ENCODE assay signal across 8 cellular contexts in genomic region chr12:121803861-121804416, GRCh38. TPM values are rescaled to one million over a fixed set of nuclear protein-coding genes. Genes with fewer than 3 reads are reported as not detected.
DNase-seq lines count a peak whose midpoint lies in the region; ATAC-seq and TF ChIP-seq lines count a peak whose summit lies in the region.

Gene SETD1B, plus strand, starts transcription at chr12:121804009. Its CDS starts 729 bp downstream, at chr12:121804738.

- H3K18ac ChIP-seq in trophoblast cell (ENCODE audit: low read length), result peak within 1 kb of the TSS; percentile 92

- H3K4me1 ChIP-seq in GM23248 (ENCODE audit: insufficient read depth), result peaks cover 23% of the 10 kb centered on the region
- peaks cover 18% of the 10 kb centered on the region for H3K4me1 ChIP-seq in Panc1 (ENCODE audit: control insufficient read depth, insufficient read depth, low read length)
- H3K4me1 ChIP-seq in adrenal gland (replicated peaks in 1 of 2), result peaks cover 31 to 44% of the 10 kb centered on the region in 2 donors
- peaks cover 12 to 13% of the 10 kb centered on the region in 2 experiments for H3K4me1 ChIP-seq in trophoblast cell (ENCODE audit: control insufficient read depth in 1 of 2, insufficient read depth in 2 of 2, low read length in 2 of 2)

- CTCF ChIA-PET in Panc1 (lab: Charles Lee), result interaction anchor here (0.8 kb wide), 1 partner anchor 9 kb away, joined by 4 read pairs; no protein-coding TSS in a partner anchor

- peak within 1 kb of the TSS; percentile 95 for H3K14ac ChIP-seq in trophoblast cell (ENCODE audit: low read length)

- H3K79me2 ChIP-seq in GM23248 (ENCODE audit: insufficient read depth) (peaks cover 65% of the 10 kb centered on the region), trophoblast cell (ENCODE audit: control insufficient read depth, insufficient read depth, low read length, poor library complexity) (peaks cover 43% of the 10 kb centered on the region)

- H3K36me3 ChIP-seq in GM23248 (ENCODE audit: low read depth) (no peaks in the 10 kb centered on the region), Panc1 (ENCODE audit: control insufficient read depth, insufficient read depth, low read length) (peaks cover 6% of the 10 kb centered on the region), adrenal gland (replicated peaks in 1 of 2) (peaks cover 0 to 20% of the 10 kb centered on the region in 2 donors), trophoblast cell (ENCODE audit: control insufficient read depth in 1 of 2, insufficient read depth in 2 of 2, low read length in 2 of 2) (peaks cover 15 to 24% of the 10 kb centered on the region in 2 experiments)

- no peaks in the 10 kb centered on the region for H4K20me1 ChIP-seq in GM23248 (ENCODE audit: insufficient read depth)

- peak; percentile 71 for DNase-seq in Ammon's horn (ENCODE audit: low spot score)
- peak; percentile 75 for DNase-seq in GM23248
- no peak for DNase-seq in Panc1 (ENCODE audit: low read depth, low spot score)
- DNase-seq in adrenal gland, result peak; percentile 57 to 81 (median 71)
- DNase-seq in left cardiac atrium, result peak; percentile 74
- DNase-seq in trophoblast cell, result peak in 1 of 2 donors; percentile 47

- 0 to 3% methylated on average over 7 to 39 of the region's 74 CpGs for WGBS in GM23248 (ENCODE audit: low coverage in 1 of 2, low lambda C conversion rate in 2 of 2, missing lambda C conversion rate in 2 of 2), 2 experiments
- 0 to 3% (median 0%) methylated on average over 6 to 74 of the region's 74 CpGs for WGBS in adrenal gland, 4 donors
- WGBS in trophoblast cell (ENCODE audit: extremely low coverage, insufficient coverage, insufficient read length), result no CpG with 5 or more reads among the region's 74 CpGs

- no peaks in the 10 kb centered on the region for H3K9me3 ChIP-seq in GM23248 (ENCODE audit: low read depth)
- no peaks in the 10 kb centered on the region for H3K9me3 ChIP-seq in Panc1 (ENCODE audit: control insufficient read depth, insufficient read depth, low read depth, low read length)
- H3K9me3 ChIP-seq in adrenal gland (replicated peaks in 1 of 3), result no peaks in the 10 kb centered on the region
- no peaks in the 10 kb centered on the region for H3K9me3 ChIP-seq in trophoblast cell (ENCODE audit: insufficient read depth, low read depth, low read length)

- peak within 1 kb of the TSS; percentile 91 for H4K12ac ChIP-seq in trophoblast cell (ENCODE audit: low read depth, low read length)

- peak within 1 kb of the TSS; percentile 90 for H2BK120ac ChIP-seq in trophoblast cell (ENCODE audit: insufficient read depth, low read length, poor library complexity)

- H4K91ac ChIP-seq in trophoblast cell (ENCODE audit: low read depth, low read length), result peak within 1 kb of the TSS; percentile 92

- peak; percentile 26 for ATAC-seq in Panc1
- peak; percentile 12 to 24 for ATAC-seq in left cardiac atrium
- no peak for ATAC-seq in HG02798 (IDR thresholded peaks at IDR 0.05; ENCODE audit: poor library complexity, unreplicated experiment)
- no peak for ATAC-seq in HG02884 (IDR thresholded peaks at IDR 0.05; ENCODE audit: unreplicated experiment)

- POLR2A ChIA-PET in Panc1 (lab: Charles Lee), result interaction anchor here (0.6 to 0.7 kb wide), 3 partner anchors 110 to 788 kb away, joined by 3 to 10 read pairs (median 4); no protein-coding TSS in a partner anchor

- H3K27me3 ChIP-seq in GM23248 (replicated peaks; ENCODE audit: insufficient read depth) (no peaks in the 10 kb centered on the region), Panc1 (ENCODE audit: control insufficient read depth, insufficient read depth, low read length) (no peaks in the 10 kb centered on the region), adrenal gland (no peaks in the 10 kb centered on the region), trophoblast cell (ENCODE audit: insufficient read depth, low read length) (no peaks in the 10 kb centered on the region)

- peak; percentile 53 to 63 for TF ChIP-seq POLR2A in adrenal gland (IDR thresholded peaks at IDR 0.05)

- H4K8ac ChIP-seq in trophoblast cell (ENCODE audit: low read depth, low read length), result peak within 1 kb of the TSS; percentile 95

- H3F3A ChIP-seq in GM23248 (ENCODE audit: insufficient read depth), result peaks cover 21% of the 10 kb centered on the region

- H3K4ac ChIP-seq in trophoblast cell (ENCODE audit: low read depth, low read length), result peak within 1 kb of the TSS; percentile 68

- no peak within 1 kb of the TSS for H3K23ac ChIP-seq in trophoblast cell (ENCODE audit: low read length)

- H2AFZ ChIP-seq in GM23248, result peak within 1 kb of the TSS; percentile 80
- H2AFZ ChIP-seq in trophoblast cell (ENCODE audit: insufficient read depth, low read length, poor library complexity), result peak within 1 kb of the TSS; percentile 62

- H3K9ac ChIP-seq in GM23248 (peak within 1 kb of the TSS; percentile 99), trophoblast cell (ENCODE audit: low read length) (peak within 1 kb of the TSS; percentile 88)

- in situ Hi-C loops in GM23248 (cut with MboI) (no loop called here), Panc1 (cut with HindIII; ENCODE audit: low pct_unique_long_range_greater_than_20kb, low sequenced_read_pairs) (no loop called here)

- H3K27ac ChIP-seq in GM23248, result peak within 1 kb of the TSS; percentile 99
- H3K27ac ChIP-seq in Panc1 (ENCODE audit: low read length), result peak within 1 kb of the TSS; percentile 98
- H3K27ac ChIP-seq in adrenal gland, result peak within 1 kb of the TSS; percentile 97 to 100 (median 100)
- H3K27ac ChIP-seq in trophoblast cell (ENCODE audit: low read depth, low read length), result peak within 1 kb of the TSS; percentile 94

- H3K9me2 ChIP-seq in GM23248 (ENCODE audit: insufficient read depth), result no peaks in the 10 kb centered on the region

- peak within 1 kb of the TSS; percentile 98 for H3K4me2 ChIP-seq in GM23248 (ENCODE audit: unreplicated experiment)
- H3K4me2 ChIP-seq in trophoblast cell (ENCODE audit: low read length), result peak within 1 kb of the TSS; percentile 97

- peak within 1 kb of the TSS; percentile 28 for H2BK12ac ChIP-seq in trophoblast cell (ENCODE audit: low read length)

- peak within 1 kb of the TSS; percentile 80 for H3K4me3 ChIP-seq in GM23248
- peak within 1 kb of the TSS; percentile 55 to 72 for H3K4me3 ChIP-seq in Panc1 (ENCODE audit: low read depth in 2 of 2, low read length in 2 of 2)
- peak within 1 kb of the TSS; percentile 68 to 92 (median 75) for H3K4me3 ChIP-seq in adrenal gland
- peak within 1 kb of the TSS; percentile 77 for H3K4me3 ChIP-seq in trophoblast cell (ENCODE audit: low read depth, low read length)

- BruUV-seq in Panc1 (replicated peaks; lab: Mats Ljungman, UMichigan), result no TSS peak

- intact Hi-C loops in Panc1 (cut with micrococcal nuclease; ENCODE audit: unreplicated experiment), result no loop called here
- intact Hi-C loops in adrenal gland (cut with DNase I), result no loop called here
- intact Hi-C loops in left cardiac atrium (cut with DNase I), result no loop called here

- H3K79me1 ChIP-seq in trophoblast cell (ENCODE audit: low read length), result peaks cover 45% of the 10 kb centered on the region

- H2AK5ac ChIP-seq in trophoblast cell (ENCODE audit: low read length), result peak within 1 kb of the TSS; percentile 84

- no peak for TF ChIP-seq CTCF in Panc1 (IDR thresholded peaks at IDR 0.05)
- TF ChIP-seq CTCF in adrenal gland (IDR thresholded peaks at IDR 0.05), result peak in 1 of 6 experiments; percentile 18

- H2BK5ac ChIP-seq in trophoblast cell (ENCODE audit: low read depth, low read length, poor library complexity), result peak within 1 kb of the TSS; percentile 94

RNA-seq across cellular contexts. Expression of gene SETD1B, which starts in this region (rescaled TPM):
- total RNA-seq in GM23248 (2014; rRNA removed; shearing (Covaris generic)), result 2.0 and 2.7 TPM in 2 replicates
- polyA plus RNA-seq in GM23248 (2016; fragmentation: Nextera tagmentation; extraction: Ambion mirVana), result 1.7 and 2.0 TPM in 2 replicates
- 31.2 TPM for total RNA-seq in Panc1 (2021; ENCODE audit: unreplicated experiment)
- 24.0 TPM for polyA plus RNA-seq in Panc1 (2012; ENCODE audit: insufficient read length)
- total RNA-seq in adrenal gland, result 10 to 100 TPM in 7 of 8 donors, 1 to 10 TPM in 1; 5.3 to 25.9 (median 13.6) TPM
- 10 to 100 TPM in 1 of 3 donors, 1 to 10 TPM in 2; 5.0 to 27.3 (median 9.0) TPM for polyA plus RNA-seq in adrenal gland
- 10 to 100 TPM in 1 of 2 donors, 1 to 10 TPM in 1; 9.3 to 11.9 TPM for total RNA-seq in left cardiac atrium
- polyA plus RNA-seq in trophoblast cell (2013), result 19.3 and 19.5 TPM in 2 replicates

Comparison
In these comparisons a context has a peak if more than half of its experiments do, and no peak if none do; other contexts are left out.
1. ATAC-seq: peak in Panc1 (single experiment) and left cardiac atrium (2 of 2); none in HG02798 (single experiment) and HG02884 (single experiment).
2. Peak in every context shown above with its lines, with median percentiles within 50 percentile points of each other: H3K27ac ChIP-seq and H3K4me3 ChIP-seq.